In the genomic region with DNA sequence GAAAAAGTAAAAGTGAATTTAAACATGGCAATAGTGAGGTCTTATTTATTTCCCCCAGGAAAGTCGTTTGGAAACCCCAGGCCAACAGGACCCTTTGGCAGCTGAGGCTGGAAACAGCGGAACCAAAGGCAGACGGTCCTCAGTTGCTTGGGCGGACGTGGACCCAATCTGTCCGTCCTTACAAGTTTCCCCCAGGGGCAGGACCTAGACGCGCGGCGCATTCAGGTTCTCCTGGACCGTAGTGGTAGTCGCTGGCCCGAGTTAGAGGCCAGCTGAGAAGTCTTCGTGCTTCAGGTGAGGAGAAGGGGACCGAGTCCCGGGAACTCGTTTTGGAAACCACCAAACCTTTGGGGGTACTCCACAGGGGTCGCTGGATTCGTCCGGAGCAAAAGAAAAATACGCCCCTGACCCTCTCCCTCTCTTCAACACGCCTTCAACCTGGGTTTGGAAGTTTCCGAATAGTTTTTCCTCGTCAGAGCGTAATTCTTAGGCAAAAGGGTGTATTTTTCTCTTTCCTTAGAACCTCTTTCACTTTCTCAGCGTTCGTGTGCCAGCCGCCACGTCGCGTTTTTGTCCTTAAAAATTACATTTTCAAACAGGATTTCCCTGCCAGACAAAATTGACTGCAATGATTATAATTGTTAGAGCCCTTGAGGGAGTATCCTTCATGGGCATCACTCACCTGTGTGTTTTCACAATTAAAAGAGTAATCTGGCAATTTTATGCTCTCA, we compare ENCODE assay signal across 8 cellular contexts. TPM values are rescaled to one million over a fixed set of nuclear protein-coding genes. Genes with fewer than 3 reads are reported as not detected.
DNase-seq lines count a peak whose midpoint lies in the region; ATAC-seq, FAIRE-seq and TF ChIP-seq lines count a peak whose summit lies in the region.

No MANE protein-coding gene starts in this region.

- peak overlapping the region; percentile 58 to 74 (median 70) for H3K4me3 ChIP-seq in esophagus squamous epithelium
- peak overlapping the region; percentile 75 to 96 for H3K4me3 ChIP-seq in muscle layer of duodenum (ENCODE audit: low read depth in 1 of 2, low read length in 2 of 2)

- H3K27ac Mint-ChIP-seq in activated T-cell treated with anti-CD3 and anti-CD28 coated beads, Interleukin-2, amount 50 U/mL, for 24 hours = peak overlapping the region; percentile 95
- peak overlapping the region; percentile 99 for H3K27ac Mint-ChIP-seq in stimulated activated naive B cell treated with anti-CD40 and anti-IgM and Interleukin-4, amounts not matched to agents 10 μg/mL and 1 μg/mL and 100 μg/mL, for 72 hours

- peaks cover 52% of the 10 kb centered on the region for H3K4me1 Mint-ChIP-seq in activated T-cell treated with anti-CD3 and anti-CD28 coated beads, Interleukin-2, amount 50 U/mL, for 24 hours (ENCODE audit: low read depth)
- peaks cover 9 to 40% of the 10 kb centered on the region in 2 donors for H3K4me1 Mint-ChIP-seq in stimulated activated naive B cell treated with anti-CD40 and anti-IgM and Interleukin-4, amounts not matched to agents 10 μg/mL and 1 μg/mL and 100 μg/mL, for 72 hours

- H3K9me3 Mint-ChIP-seq in activated T-cell treated with anti-CD3 and anti-CD28 coated beads, Interleukin-2, amount 50 U/mL, for 24 hours = no peaks in the 10 kb centered on the region
- no peaks in the 10 kb centered on the region for H3K9me3 Mint-ChIP-seq in stimulated activated naive B cell treated with anti-CD40 and anti-IgM and Interleukin-4, amounts not matched to agents 10 μg/mL and 1 μg/mL and 100 μg/mL, for 72 hours

- in situ Hi-C loops in Caki2 (cut with HindIII; ENCODE audit: low pct_unique_long_range_greater_than_20kb, low sequenced_read_pairs) = no loop called here

- no peaks in the 10 kb centered on the region for H3K27me3 Mint-ChIP-seq in activated T-cell treated with anti-CD3 and anti-CD28 coated beads, Interleukin-2, amount 50 U/mL, for 24 hours
- no peaks in the 10 kb centered on the region for H3K27me3 Mint-ChIP-seq in stimulated activated naive B cell treated with anti-CD40 and anti-IgM and Interleukin-4, amounts not matched to agents 10 μg/mL and 1 μg/mL and 100 μg/mL, for 72 hours

- H3K36me3 Mint-ChIP-seq in activated T-cell treated with anti-CD3 and anti-CD28 coated beads, Interleukin-2, amount 50 U/mL, for 24 hours (ENCODE audit: low read depth) = peaks cover 45% of the 10 kb centered on the region
- H3K36me3 Mint-ChIP-seq in stimulated activated naive B cell treated with anti-CD40 and anti-IgM and Interleukin-4, amounts not matched to agents 10 μg/mL and 1 μg/mL and 100 μg/mL, for 72 hours = peaks cover 4 to 10% of the 10 kb centered on the region in 2 donors

- no peak for TF ChIP-seq POLR2A in esophagus squamous epithelium (IDR thresholded peaks at IDR 0.05)

- H3K9me3 ChIP-seq in esophagus squamous epithelium (no peaks in the 10 kb centered on the region), muscle layer of duodenum (ENCODE audit: control insufficient read depth in 1 of 2, low read length in 2 of 2) (no peaks in the 10 kb centered on the region)

- 1% methylated on average over 30 to 31 of the region's 31 CpGs for WGBS in esophagus squamous epithelium, 2 donors

- H3K36me3 ChIP-seq in esophagus squamous epithelium (peaks cover 0 to 19% (median 3%) of the 10 kb centered on the region in 3 donors), muscle layer of duodenum (ENCODE audit: control insufficient read depth in 1 of 2, insufficient read depth in 2 of 2, low read length in 2 of 2) (peaks cover 0 to 24% of the 10 kb centered on the region in 2 donors)

- DNase-seq in Caki2 (ENCODE audit: low read depth) (peak; percentile 63), GM20000 (ENCODE audit: low spot score) (peak; percentile 62), HTR-8/SVneo (ENCODE audit: insufficient read length, low spot score) (peak; percentile 45), OCI-M2 (lab: John Stamatoyannopoulos, UW; ENCODE audit: unreplicated experiment) (peak; percentile 10), esophagus squamous epithelium (lab: John Stamatoyannopoulos, UW) (peak; percentile 5)
- DNase-seq in activated T-cell treated with anti-CD3 and anti-CD28 coated beads, Interleukin-2, amount 50 U/mL, for 24 hours = peak; percentile 76
- DNase-seq in stimulated activated naive B cell treated with anti-CD40 and anti-IgM and Interleukin-4, amounts not matched to agents 10 μg/mL and 1 μg/mL and 100 μg/mL, for 72 hours = peak; percentile 52

- no peak for FAIRE-seq in HTR-8/SVneo (lab: Jason Lieb, UNC)

- intact Hi-C loops in esophagus squamous epithelium (cut with DNase I) = no loop called here

- H3K27ac ChIP-seq in esophagus squamous epithelium (peak overlapping the region; percentile 86 to 91 (median 89)), muscle layer of duodenum (ENCODE audit: low read length) (peak overlapping the region; percentile 95)

- TF ChIP-seq CTCF in GM20000 (IDR thresholded peaks at IDR 0.05; ENCODE audit: extremely low read depth, missing control alignments) = no peak
- no peak for TF ChIP-seq CTCF in esophagus squamous epithelium (IDR thresholded peaks at IDR 0.05)

- H3K27me3 ChIP-seq in esophagus squamous epithelium (no peaks in the 10 kb centered on the region), muscle layer of duodenum (ENCODE audit: low read depth, low read length) (no peaks in the 10 kb centered on the region)

- ATAC-seq in stimulated activated naive B cell treated with anti-CD40 and anti-IgM and Interleukin-4, amounts not matched to agents 10 μg/mL and 1 μg/mL and 100 μg/mL, for 72 hours (replicated peaks) = peak; percentile 38 to 50

- H3K4me3 Mint-ChIP-seq in activated T-cell treated with anti-CD3 and anti-CD28 coated beads, Interleukin-2, amount 50 U/mL, for 24 hours = peak overlapping the region; percentile 99
- H3K4me3 Mint-ChIP-seq in stimulated activated naive B cell treated with anti-CD40 and anti-IgM and Interleukin-4, amounts not matched to agents 10 μg/mL and 1 μg/mL and 100 μg/mL, for 72 hours = peak overlapping the region; percentile 95 to 96

- peaks cover 0 to 56% (median 14%) of the 10 kb centered on the region in 3 donors for H3K4me1 ChIP-seq in esophagus squamous epithelium
- H3K4me1 ChIP-seq in muscle layer of duodenum (ENCODE audit: control insufficient read depth in 1 of 2, insufficient read depth in 2 of 2, low read length in 2 of 2) = peaks cover 13 to 43% of the 10 kb centered on the region in 2 donors

RNA-seq across cellular contexts. Expression of a gene that starts 2.1 kb away (rescaled TPM):
- total RNA-seq in Caki2 (2014; rRNA removed; shearing (Covaris generic); ENCODE audit: low replicate concordance) = 13.5 and 14.5 TPM in 2 replicates
- total RNA-seq in esophagus squamous epithelium = 10 to 100 TPM in 3 of 4 donors, 1 to 10 TPM in 1; 5.3 to 12.2 (median 11.8) TPM

RNA-seq across cellular contexts. Expression of a gene that starts 2.3 kb away (rescaled TPM):
- total RNA-seq in Caki2 (2014; rRNA removed; shearing (Covaris generic); ENCODE audit: low replicate concordance) = 9.0 and 9.9 TPM in 2 replicates
- 1 to 10 TPM; 1.7 to 9.1 (median 3.6) TPM for total RNA-seq in esophagus squamous epithelium

Comparison
In these comparisons a context has a peak if more than half of its experiments do, and no peak if none do; other contexts are left out.
1. Peak in every context shown above with its lines: DNase-seq, ATAC-seq, H3K4me3 ChIP-seq and H3K27ac ChIP-seq.
2. DNase-seq: peak in every context shown above with its lines; median percentile 76 in activated T-cell treated with anti-CD3 and anti-CD28 coated beads, Interleukin-2, amount 50 U/mL, for 24 hours; 63 in Caki2; 62 in GM20000; 52 in stimulated activated naive B cell treated with anti-CD40 and anti-IgM and Interleukin-4, amounts not matched to agents 10 μg/mL and 1 μg/mL and 100 μg/mL, for 72 hours; 45 in HTR-8/SVneo; 10 in OCI-M2; 5 in esophagus squamous epithelium.